ENCODE assay signal across 13 cellular contexts in genomic region chr19:1305354-1305753, GRCh38. TPM values are rescaled to one million over a fixed set of nuclear protein-coding genes. Genes with fewer than 3 reads are reported as not detected.
"Had no signal": no experiment of that assay in that cellular context is flagged by ENCODE, and none has a peak within 500 bp of the region (broad histone marks: within the 10 kb centered on the region; RNA-seq: fewer than 3 reads in every experiment).

No MANE protein-coding gene starts in this region.

RNA-seq across cellular contexts. Expression of gene EFNA2, which starts 19.7 kb away (rescaled TPM):
- total RNA-seq: activated B cell treated with CpG ODN at 0.5 μM for 24 hours; activated CD4-positive, alpha-beta memory T cell treated with anti-CD3 and anti-CD28 coated beads for 36 hours; activated CD4-positive, alpha-beta memory T cell treated with anti-CD3 and anti-CD28 coated beads, Interleukin-2, amount 10 ng/mL, durations not matched to agents 7 days and 5 days; activated CD4-positive, alpha-beta T cell treated with anti-CD3 and anti-CD28 coated beads for 36 hours; activated CD4-positive, alpha-beta T cell treated with anti-CD3 and anti-CD28 coated beads, Interleukin-2, amount 10 ng/mL, durations not matched to agents 24 days and 14 days; activated CD4-positive, alpha-beta T cell treated with anti-CD3 and anti-CD28 coated beads, Interleukin-2, amount 10 ng/mL, durations not matched to agents 7 days and 5 days; activated CD8-positive, alpha-beta memory T cell treated with anti-CD3 and anti-CD28 coated beads for 36 hours; activated CD8-positive, alpha-beta memory T cell treated with anti-CD3 and anti-CD28 coated beads, Interleukin-2, amount 10 ng/mL, durations not matched to agents 7 days and 5 days; activated CD8-positive, alpha-beta T cell treated with anti-CD3 and anti-CD28 coated beads for 36 hours; activated CD8-positive, alpha-beta T cell treated with anti-CD3 and anti-CD28 coated beads, Interleukin-2, amount 10 ng/mL, durations not matched to agents 7 days and 5 days; T-helper 1 cell treated with Interleukin-12 subunit alpha and Interleukin-12 subunit beta and Interleukin-4 antibody, amounts not matched to agents 30 ng/mL and 1 ng/mL, for 36 hours; T-helper 17 cell; T-helper 2 cell treated with Interferon-gamma antibody and Interleukin-4, amounts not matched to agents 100 ng/mL and 5 ng/mL, for 36 hours had no signal
